Comparison of ENCODE assay signal across 20 cellular contexts in the genomic region with DNA sequence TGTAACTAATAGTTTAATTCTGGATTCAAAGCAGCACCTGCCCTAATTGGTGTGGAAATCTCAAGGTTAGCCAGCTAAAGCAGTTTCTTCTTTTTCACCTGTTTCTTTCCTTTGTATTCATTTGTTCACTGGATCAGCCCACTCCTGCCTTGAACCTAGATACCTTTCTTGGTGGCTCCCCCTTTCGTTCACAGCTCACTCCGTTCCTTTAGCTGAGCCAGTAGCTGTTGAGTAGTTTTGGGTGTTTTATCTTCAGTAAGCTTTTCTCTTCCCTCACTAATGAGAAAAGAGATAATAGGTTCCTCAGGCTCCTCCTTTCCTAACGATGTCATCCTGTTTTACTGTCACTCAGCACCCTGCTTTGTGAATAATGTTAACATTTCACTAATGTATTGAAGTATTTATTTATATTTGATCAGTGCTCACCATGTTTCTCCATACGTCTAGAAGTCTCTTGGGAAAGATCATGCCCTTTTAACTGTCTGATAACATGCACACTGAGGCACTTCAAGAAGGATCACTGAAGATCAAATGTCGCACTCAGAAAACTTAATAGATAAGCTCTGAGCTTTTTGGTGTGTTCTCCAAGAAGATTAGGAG.
DNase-seq lines count a peak whose midpoint lies in the region; ATAC-seq and TF ChIP-seq lines count a peak whose summit lies in the region.
"Had no signal": no experiment of that assay in that cellular context is flagged by ENCODE, and none has a peak within 500 bp of the region (broad histone marks: within the 10 kb centered on the region; RNA-seq: fewer than 3 reads in every experiment).

No MANE protein-coding gene starts in this region.

- H3K18ac ChIP-seq in mesendoderm (ENCODE audit: low read length) = peak overlapping the region; percentile 39

- peak overlapping the region; percentile 82 for H3K27ac ChIP-seq in cardiac muscle cell
- H3K27ac ChIP-seq in left ventricle myocardium inferior (replicated peaks) = no peak overlapping the region
- H3K27ac ChIP-seq in mesendoderm (ENCODE audit: low read depth, low read length) = no peak overlapping the region
- peak overlapping the region; percentile 40 for H3K27ac ChIP-seq in vagina
- no peak overlapping the region for H3K27ac ChIP-seq in aorta (ENCODE audit: low read depth in 1 of 2, low read length in 2 of 2)

- no peak overlapping the region for H2BK120ac ChIP-seq in mesendoderm (ENCODE audit: low read depth, low read length)

- H3K36me3 ChIP-seq in cardiac muscle cell = no peaks in the 10 kb centered on the region
- no peaks in the 10 kb centered on the region for H3K36me3 ChIP-seq in left ventricle myocardium inferior
- H3K36me3 ChIP-seq in mesendoderm (ENCODE audit: control insufficient read depth, insufficient read depth, low read length) = no peaks in the 10 kb centered on the region
- no peaks in the 10 kb centered on the region for H3K36me3 ChIP-seq in vagina
- H3K36me3 ChIP-seq in aorta (ENCODE audit: control insufficient read depth in 1 of 2, insufficient read depth in 2 of 2, low read length in 1 of 2) = no peaks in the 10 kb centered on the region
- H3K36me3 ChIP-seq: transverse colon had no signal

- intact Hi-C loops in left ventricle myocardium inferior (cut with micrococcal nuclease) = no loop called here
- intact Hi-C loops in vagina (cut with DNase I) = no loop called here
- intact Hi-C loops in aorta (cut with DNase I) = no loop called here

- CTCF ChIA-PET in WTC11 (lab: Charles Lee) = interaction anchor here (1.0 to 1.9 kb wide), 7 partner anchors 20 to 151 kb away, joined by 3 to 11 read pairs (median 7); a partner anchor contains a TSS

- peaks cover 68% of the 10 kb centered on the region for H3K27me3 Mint-ChIP-seq in WTC11 (ENCODE audit: low read depth)
- H3K27me3 Mint-ChIP-seq: activated naive CD4-positive, alpha-beta T cell treated with anti-CD3 and anti-CD28 coated beads, Interleukin-2, amount 10 ng/mL, durations not matched to agents 7 days and 5 days; brain; CD4-positive, alpha-beta T cell had no signal

- no peak overlapping the region for H2AK5ac ChIP-seq in mesendoderm (ENCODE audit: low read length)

- no peaks in the 10 kb centered on the region for H3K27me3 ChIP-seq in cardiac muscle cell
- no peaks in the 10 kb centered on the region for H3K27me3 ChIP-seq in left ventricle myocardium inferior (ENCODE audit: low read depth)
- no peaks in the 10 kb centered on the region for H3K27me3 ChIP-seq in mesendoderm (ENCODE audit: insufficient read depth, low read length, poor library complexity)
- H3K27me3 ChIP-seq in vagina = no peaks in the 10 kb centered on the region
- no peaks in the 10 kb centered on the region for H3K27me3 ChIP-seq in aorta (ENCODE audit: control insufficient read depth in 1 of 2, insufficient read depth in 2 of 2, low read length in 1 of 2)
- H3K27me3 ChIP-seq: transverse colon had no signal

- H3K23ac ChIP-seq in mesendoderm (ENCODE audit: low read length) = no peak overlapping the region

- TF ChIP-seq CTCF in cardiac muscle cell (IDR thresholded peaks at IDR 0.05; ENCODE audit: low read depth, low read length) (peak; percentile 13), left ventricle myocardium inferior (IDR thresholded peaks at IDR 0.05; ENCODE audit: borderline replicate concordance) (no peak), WTC11 (IDR thresholded peaks at IDR 0.05) (no peak), vagina (IDR thresholded peaks at IDR 0.05) (no peak)

- H3K4me1 ChIP-seq in cardiac muscle cell (ENCODE audit: low read depth) (peaks cover 43% of the 10 kb centered on the region), left ventricle myocardium inferior (peaks cover 12% of the 10 kb centered on the region), mesendoderm (ENCODE audit: control insufficient read depth, low read depth, low read length) (peaks cover 3% of the 10 kb centered on the region), vagina (no peaks in the 10 kb centered on the region), aorta (ENCODE audit: control insufficient read depth in 1 of 2, insufficient read depth in 2 of 2, low read length in 2 of 2) (peaks cover 0 to 4% of the 10 kb centered on the region in 2 donors)

- no peak overlapping the region for H3K4me3 Mint-ChIP-seq in WTC11
- H3K4me3 Mint-ChIP-seq: activated naive CD4-positive, alpha-beta T cell treated with anti-CD3 and anti-CD28 coated beads, Interleukin-2, amount 10 ng/mL, durations not matched to agents 7 days and 5 days; brain; CD4-positive, alpha-beta T cell had no signal

- no peak overlapping the region for H3K4me2 ChIP-seq in mesendoderm (ENCODE audit: low read length)

- H3K9me3 ChIP-seq in cardiac muscle cell (ENCODE audit: low read depth) (no peaks in the 10 kb centered on the region), left ventricle myocardium inferior (replicated peaks) (no peaks in the 10 kb centered on the region), vagina (no peaks in the 10 kb centered on the region), aorta (ENCODE audit: control insufficient read depth, low read length) (no peaks in the 10 kb centered on the region)
- H3K9me3 ChIP-seq: transverse colon had no signal

- no peaks in the 10 kb centered on the region; the same call in 1 of the 2 replicates for H3K36me3 Mint-ChIP-seq in WTC11

- H3K4me1 Mint-ChIP-seq in WTC11 = peaks cover 22% of the 10 kb centered on the region

- no peak overlapping the region for H3K27ac Mint-ChIP-seq in WTC11
- H3K27ac Mint-ChIP-seq: activated naive CD4-positive, alpha-beta T cell treated with anti-CD3 and anti-CD28 coated beads, Interleukin-2, amount 10 ng/mL, durations not matched to agents 7 days and 5 days; CD4-positive, alpha-beta T cell had no signal

- H3K56ac ChIP-seq in mesendoderm (ENCODE audit: low read length) = no peak overlapping the region

- WGBS in mesendoderm (ENCODE audit: extremely low coverage, insufficient coverage, low lambda C conversion rate) = no CpG with 5 or more reads among the region's 5 CpGs
- WGBS in aorta, 2 donors = 83 to 86% methylated on average over 5 of the region's 5 CpGs

- H2BK5ac ChIP-seq in mesendoderm (ENCODE audit: low read length) = no peak overlapping the region

- H3K9me3 Mint-ChIP-seq in WTC11 = no peaks in the 10 kb centered on the region
- H3K9me3 Mint-ChIP-seq: activated naive CD4-positive, alpha-beta T cell treated with anti-CD3 and anti-CD28 coated beads, Interleukin-2, amount 10 ng/mL, durations not matched to agents 7 days and 5 days; brain; CD4-positive, alpha-beta T cell had no signal

- DNase-seq in cardiac muscle cell (ENCODE audit: low read depth in 1 of 2, low spot score in 1 of 2) = no peak
- no peak for DNase-seq in left ventricle myocardium inferior
- DNase-seq in WTC11 (ENCODE audit: low spot score) = no peak
- peak; percentile 74 for DNase-seq in mesendoderm
- no peak for DNase-seq in vagina (ENCODE audit: extremely low spot score in 2 of 2)
- DNase-seq in DMS53 treated with DMSO at 0.1 percent for 48 hours (lab: John Stamatoyannopoulos, UW; ENCODE audit: unreplicated experiment) = no peak
- no peak for DNase-seq in NCI-H1436 treated with DMSO at 0.1 percent for 48 hours (lab: John Stamatoyannopoulos, UW)
- no peak for DNase-seq in aorta
- DNase-seq: activated CD4-positive, alpha-beta T cell treated with anti-CD3 and anti-CD28 coated beads for 1 hour; activated CD8-positive, alpha-beta memory T cell treated with anti-CD3 and anti-CD28 coated beads, Interleukin-2, amount 50 U/mL, for 48 hours; activated naive CD4-positive, alpha-beta T cell treated with anti-CD3 and anti-CD28 coated beads, Interleukin-2, amount 10 ng/mL, durations not matched to agents 7 days and 5 days; CD4-positive, alpha-beta T cell; DMS79 treated with DMSO at 0.1 percent for 48 hours; KBM-7; kidney glomerular epithelial cell; NCI-H1105; occipital lobe; stimulated activated CD4-positive, alpha-beta T cell treated with anti-CD3 and anti-CD28 coated beads, Interleukin-4, amount 100 ng/mL, for 4 hours; transverse colon had no signal

- H4K8ac ChIP-seq in mesendoderm (ENCODE audit: low read depth, low read length) = no peak overlapping the region

- H3K79me1 ChIP-seq in mesendoderm (ENCODE audit: low read length) = no peaks in the 10 kb centered on the region

- no peaks in the 10 kb centered on the region for H3K79me2 ChIP-seq in mesendoderm (ENCODE audit: control insufficient read depth, insufficient read depth, low read length)

- H3K9ac ChIP-seq in mesendoderm (ENCODE audit: low read length) = no peak overlapping the region

- POLR2A ChIA-PET in WTC11 (lab: Charles Lee) = no interaction called here

- no peak overlapping the region for H2BK15ac ChIP-seq in mesendoderm (replicated peaks; ENCODE audit: low read depth)

- ATAC-seq in WTC11 (peak; percentile 22; the same call in 1 of the 2 replicates), aorta (ENCODE audit: low FRiP score) (no peak)

- H4K5ac ChIP-seq in mesendoderm (ENCODE audit: low read length) = no peak overlapping the region

- no peak overlapping the region for H3K4ac ChIP-seq in mesendoderm (ENCODE audit: low read depth, low read length)

- TF ChIP-seq POLR2A in vagina (IDR thresholded peaks at IDR 0.05) = no peak

- H3K4me3 ChIP-seq in cardiac muscle cell (no peak overlapping the region), left ventricle myocardium inferior (no peak overlapping the region), mesendoderm (ENCODE audit: low read length) (no peak overlapping the region), vagina (no peak overlapping the region), aorta (ENCODE audit: low read length in 2 of 2) (no peak overlapping the region)
- H3K4me3 ChIP-seq: transverse colon had no signal

TF ChIP-seq in WTC11, 78 proteins besides CTCF, POLR2A, EP300 and RAD21 (continues in another document):
- TF ChIP-seq NFATC4 (CRISPR knock-in tag; IDR thresholded peaks at IDR 0.05) (no peak), SMAD4 (CRISPR knock-in tag; IDR thresholded peaks at IDR 0.05) (no peak), ATF1 (CRISPR knock-in tag; IDR thresholded peaks at IDR 0.05) (no peak), SP1 (CRISPR knock-in tag; conservative IDR thresholded peaks at IDR 0.05) (no peak), SMAD3 (CRISPR knock-in tag; IDR thresholded peaks at IDR 0.05; ENCODE audit: borderline replicate concordance) (no peak), ZNF138 (CRISPR knock-in tag; conservative IDR thresholded peaks at IDR 0.05) (no peak)
- TF ChIP-seq, protein P1, sequence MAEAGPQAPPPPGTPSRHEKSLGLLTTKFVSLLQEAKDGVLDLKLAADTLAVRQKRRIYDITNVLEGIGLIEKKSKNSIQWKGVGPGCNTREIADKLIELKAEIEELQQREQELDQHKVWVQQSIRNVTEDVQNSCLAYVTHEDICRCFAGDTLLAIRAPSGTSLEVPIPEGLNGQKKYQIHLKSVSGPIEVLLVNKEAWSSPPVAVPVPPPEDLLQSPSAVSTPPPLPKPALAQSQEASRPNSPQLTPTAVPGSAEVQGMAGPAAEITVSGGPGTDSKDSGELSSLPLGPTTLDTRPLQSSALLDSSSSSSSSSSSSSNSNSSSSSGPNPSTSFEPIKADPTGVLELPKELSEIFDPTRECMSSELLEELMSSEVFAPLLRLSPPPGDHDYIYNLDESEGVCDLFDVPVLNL (CRISPR knock-in tag; IDR thresholded peaks at IDR 0.05; ENCODE audit: borderline replicate concordance, low read depth) = no peak

Comparison
In these comparisons a context has a peak if more than half of its experiments do, and no peak if none do; other contexts are left out.
1. H3K27ac ChIP-seq: peak in cardiac muscle cell (single experiment) and vagina (single experiment); none in left ventricle myocardium inferior (single experiment), mesendoderm (single experiment) and aorta (0 of 2).